1 cellular context compared by ENCODE assay signal in genomic region chr6:143427109-143427817, GRCh38.
TF ChIP-seq lines count a peak whose summit lies in the region.

No MANE protein-coding gene starts in this region.

TF ChIP-seq in K562, 482 proteins besides CTCF, POLR2A, EP300 and RAD21 (continued from another document):
- TF ChIP-seq, protein P1, sequence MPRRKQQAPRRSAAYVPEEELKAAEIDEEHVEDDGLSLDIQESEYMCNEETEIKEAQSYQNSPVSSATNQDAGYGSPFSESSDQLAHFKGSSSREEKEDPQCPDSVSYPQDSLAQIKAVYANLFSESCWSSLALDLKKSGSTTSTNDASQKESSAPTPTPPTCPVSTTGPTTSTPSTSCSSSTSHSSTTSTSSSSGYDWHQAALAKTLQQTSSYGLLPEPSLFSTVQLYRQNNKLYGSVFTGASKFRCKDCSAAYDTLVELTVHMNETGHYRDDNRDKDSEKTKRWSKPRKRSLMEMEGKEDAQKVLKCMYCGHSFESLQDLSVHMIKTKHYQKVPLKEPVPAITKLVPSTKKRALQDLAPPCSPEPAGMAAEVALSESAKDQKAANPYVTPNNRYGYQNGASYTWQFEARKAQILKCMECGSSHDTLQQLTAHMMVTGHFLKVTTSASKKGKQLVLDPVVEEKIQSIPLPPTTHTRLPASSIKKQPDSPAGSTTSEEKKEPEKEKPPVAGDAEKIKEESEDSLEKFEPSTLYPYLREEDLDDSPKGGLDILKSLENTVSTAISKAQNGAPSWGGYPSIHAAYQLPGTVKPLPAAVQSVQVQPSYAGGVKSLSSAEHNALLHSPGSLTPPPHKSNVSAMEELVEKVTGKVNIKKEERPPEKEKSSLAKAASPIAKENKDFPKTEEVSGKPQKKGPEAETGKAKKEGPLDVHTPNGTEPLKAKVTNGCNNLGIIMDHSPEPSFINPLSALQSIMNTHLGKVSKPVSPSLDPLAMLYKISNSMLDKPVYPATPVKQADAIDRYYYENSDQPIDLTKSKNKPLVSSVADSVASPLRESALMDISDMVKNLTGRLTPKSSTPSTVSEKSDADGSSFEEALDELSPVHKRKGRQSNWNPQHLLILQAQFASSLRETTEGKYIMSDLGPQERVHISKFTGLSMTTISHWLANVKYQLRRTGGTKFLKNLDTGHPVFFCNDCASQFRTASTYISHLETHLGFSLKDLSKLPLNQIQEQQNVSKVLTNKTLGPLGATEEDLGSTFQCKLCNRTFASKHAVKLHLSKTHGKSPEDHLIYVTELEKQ (CRISPR knock-in tag; IDR thresholded peaks at IDR 0.05), result no peak
- TF ChIP-seq KHSRP (IDR thresholded peaks at IDR 0.05) (0 out of 2 replicates have a peak, but pooled peaks have one; percentile 39), MYNN (IDR thresholded peaks at IDR 0.05) (peak; percentile 64; the same call in 1 of the 2 replicates), MYNN (CRISPR knock-in tag; IDR thresholded peaks at IDR 0.05) (no peak), NFYB (IDR thresholded peaks at IDR 0.05; ENCODE audit: extremely low read depth, insufficient read length) (no peak), BRD4 (IDR thresholded peaks at IDR 0.05) (no peak), RCOR1 (IDR thresholded peaks at IDR 0.05; ENCODE audit: borderline replicate concordance in 1 of 2, low read depth in 2 of 2, low read length in 2 of 2) (no peak), ZNF24 (IDR thresholded peaks at IDR 0.05) (peak; percentile 97), CTCFL (IDR thresholded peaks at IDR 0.05; ENCODE audit: borderline replicate concordance, insufficient read depth, low read depth, low read length, poor library complexity, severe bottlenecking) (peak; percentile 28), RBM15 (IDR thresholded peaks at IDR 0.05; ENCODE audit: insufficient read depth, low read length) (no peak), RB1 (IDR thresholded peaks at IDR 0.05; ENCODE audit: low read depth) (peak; percentile 49; the same call in 1 of the 2 replicates), SMC3 (conservative IDR thresholded peaks at IDR 0.05; ENCODE audit: insufficient read depth, low read depth, low read length) (peak; percentile 76), ZKSCAN1 (IDR thresholded peaks at IDR 0.05; ENCODE audit: low read depth, low read length) (peak; percentile 29; the same call in 1 of the 2 replicates), JUND (IDR thresholded peaks at IDR 0.05; ENCODE audit: borderline replicate concordance, low read depth, low read length) (0 out of 2 replicates have a peak, but pooled peaks have one; percentile 17), JUND (tag; IDR thresholded peaks at IDR 0.05; ENCODE audit: borderline replicate concordance, low read depth, low read length) (no peak), U2AF1 (optimal IDR thresholded peaks at IDR 0.05; ENCODE audit: low read depth, low read length) (no peak), HDAC1 (IDR thresholded peaks at IDR 0.05) (0 out of 4 replicates have a peak, but pooled peaks of 1 of the 2 experiments have one; percentile 25), ARID2 (IDR thresholded peaks at IDR 0.05) (peak; percentile 44; the same call in 1 of the 2 replicates), CC2D1A (IDR thresholded peaks at IDR 0.05) (0 out of 2 replicates have a peak, but pooled peaks have one; percentile 21)
- TF ChIP-seq, protein P2, sequence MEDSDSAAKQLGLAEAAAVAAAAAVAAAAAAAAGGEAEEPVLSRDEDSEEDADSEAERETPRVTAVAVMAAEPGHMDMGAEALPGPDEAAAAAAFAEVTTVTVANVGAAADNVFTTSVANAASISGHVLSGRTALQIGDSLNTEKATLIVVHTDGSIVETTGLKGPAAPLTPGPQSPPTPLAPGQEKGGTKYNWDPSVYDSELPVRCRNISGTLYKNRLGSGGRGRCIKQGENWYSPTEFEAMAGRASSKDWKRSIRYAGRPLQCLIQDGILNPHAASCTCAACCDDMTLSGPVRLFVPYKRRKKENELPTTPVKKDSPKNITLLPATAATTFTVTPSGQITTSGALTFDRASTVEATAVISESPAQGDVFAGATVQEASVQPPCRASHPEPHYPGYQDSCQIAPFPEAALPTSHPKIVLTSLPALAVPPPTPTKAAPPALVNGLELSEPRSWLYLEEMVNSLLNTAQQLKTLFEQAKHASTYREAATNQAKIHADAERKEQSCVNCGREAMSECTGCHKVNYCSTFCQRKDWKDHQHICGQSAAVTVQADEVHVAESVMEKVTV (CRISPR knock-in tag; IDR thresholded peaks at IDR 0.05), result peak; percentile 91
- TF ChIP-seq, protein P3, sequence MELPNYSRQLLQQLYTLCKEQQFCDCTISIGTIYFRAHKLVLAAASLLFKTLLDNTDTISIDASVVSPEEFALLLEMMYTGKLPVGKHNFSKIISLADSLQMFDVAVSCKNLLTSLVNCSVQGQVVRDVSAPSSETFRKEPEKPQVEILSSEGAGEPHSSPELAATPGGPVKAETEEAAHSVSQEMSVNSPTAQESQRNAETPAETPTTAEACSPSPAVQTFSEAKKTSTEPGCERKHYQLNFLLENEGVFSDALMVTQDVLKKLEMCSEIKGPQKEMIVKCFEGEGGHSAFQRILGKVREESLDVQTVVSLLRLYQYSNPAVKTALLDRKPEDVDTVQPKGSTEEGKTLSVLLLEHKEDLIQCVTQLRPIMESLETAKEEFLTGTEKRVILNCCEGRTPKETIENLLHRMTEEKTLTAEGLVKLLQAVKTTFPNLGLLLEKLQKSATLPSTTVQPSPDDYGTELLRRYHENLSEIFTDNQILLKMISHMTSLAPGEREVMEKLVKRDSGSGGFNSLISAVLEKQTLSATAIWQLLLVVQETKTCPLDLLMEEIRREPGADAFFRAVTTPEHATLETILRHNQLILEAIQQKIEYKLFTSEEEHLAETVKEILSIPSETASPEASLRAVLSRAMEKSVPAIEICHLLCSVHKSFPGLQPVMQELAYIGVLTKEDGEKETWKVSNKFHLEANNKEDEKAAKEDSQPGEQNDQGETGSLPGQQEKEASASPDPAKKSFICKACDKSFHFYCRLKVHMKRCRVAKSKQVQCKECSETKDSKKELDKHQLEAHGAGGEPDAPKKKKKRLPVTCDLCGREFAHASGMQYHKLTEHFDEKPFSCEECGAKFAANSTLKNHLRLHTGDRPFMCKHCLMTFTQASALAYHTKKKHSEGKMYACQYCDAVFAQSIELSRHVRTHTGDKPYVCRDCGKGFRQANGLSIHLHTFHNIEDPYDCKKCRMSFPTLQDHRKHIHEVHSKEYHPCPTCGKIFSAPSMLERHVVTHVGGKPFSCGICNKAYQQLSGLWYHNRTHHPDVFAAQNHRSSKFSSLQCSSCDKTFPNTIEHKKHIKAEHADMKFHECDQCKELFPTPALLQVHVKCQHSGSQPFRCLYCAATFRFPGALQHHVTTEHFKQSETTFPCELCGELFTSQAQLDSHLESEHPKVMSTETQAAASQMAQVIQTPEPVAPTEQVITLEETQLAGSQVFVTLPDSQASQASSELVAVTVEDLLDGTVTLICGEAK (IDR thresholded peaks at IDR 0.05), result no peak
- TF ChIP-seq, protein P3 (CRISPR knock-in tag; IDR thresholded peaks at IDR 0.05), result 0 out of 2 replicates have a peak, but pooled peaks have one; percentile 11
